In genomic region chr2:27209621-27210401, GRCh38 we compare ENCODE assay signal across 11 cellular contexts. TPM values are rescaled to one million over a fixed set of nuclear protein-coding genes. Genes with fewer than 3 reads are reported as not detected.
DNase-seq lines count a peak whose midpoint lies in the region; ATAC-seq, FAIRE-seq and TF ChIP-seq lines count a peak whose summit lies in the region.
"Had no signal": no experiment of that assay in that cellular context is flagged by ENCODE, and none has a peak within 500 bp of the region (broad histone marks: within the 10 kb centered on the region; RNA-seq: fewer than 3 reads in every experiment).

No MANE protein-coding gene starts in this region.

- no peak overlapping the region for H3K9ac ChIP-seq in mammary epithelial cell (ENCODE audit: insufficient read depth, low read length)
- H3K9ac ChIP-seq: SK-N-SH had no signal

- no peak overlapping the region for H3K4me3 ChIP-seq in mammary epithelial cell (replicated peaks in 1 of 3; ENCODE audit: insufficient read depth in 1 of 3, low read depth in 2 of 3, low read length in 3 of 3)
- H3K4me3 ChIP-seq in uterus = no peak overlapping the region

- TF ChIP-seq CTCF in mammary epithelial cell (conservative IDR thresholded peaks at IDR 0.05 in 1 of 2, IDR thresholded peaks at IDR 0.05 in 1 of 2; ENCODE audit: extremely low read depth in 1 of 2, insufficient read depth in 1 of 2, low read depth in 1 of 2, low read length in 2 of 2) (no peak), natural killer cell (IDR thresholded peaks at IDR 0.05) (no peak), uterus (IDR thresholded peaks at IDR 0.05) (no peak)

- H3K36me3 Mint-ChIP-seq in natural killer cell = no peaks in the 10 kb centered on the region

- dilution Hi-C loops in mammary epithelial cell (cut with HindIII; ENCODE audit: low sequenced_read_pairs) = no loop called here

- no peak overlapping the region for H3K4me2 ChIP-seq in mammary epithelial cell (ENCODE audit: insufficient read depth, low read depth, low read length)
- H3K4me2 ChIP-seq: SK-N-SH had no signal

- intact Hi-C loops in mammary epithelial cell (cut with micrococcal nuclease) (no loop called here), natural killer cell (cut with micrococcal nuclease) (loop anchor here (5.0 kb wide), 3 partner anchors 123 to 277 kb away; partner anchors contain the start of genes GTF3C2, IFT172 and KHK), uterus (cut with DNase I; ENCODE audit: low total_unique reads) (loop anchor here (5.0 kb wide), 1 partner anchor 113 kb away; no protein-coding TSS in a partner anchor)

- H3K27ac ChIP-seq in mammary epithelial cell (ENCODE audit: insufficient read depth, low read depth, low read length) (no peak overlapping the region), uterus (no peak overlapping the region)

- H3K27me3 Mint-ChIP-seq in natural killer cell (ENCODE audit: low read depth in 2 of 2) = no peaks in the 10 kb centered on the region

- no peak for FAIRE-seq in GM19239 (lab: Jason Lieb, UNC)

- peak overlapping the region; percentile 58 to 62 for H3K27ac Mint-ChIP-seq in natural killer cell

- H3K4me3 Mint-ChIP-seq in natural killer cell = peak overlapping the region; percentile 67

- DNase-seq in ELF-1 (ENCODE audit: low read depth, low spot score) (peak; percentile 60), Kasumi-1 (lab: John Stamatoyannopoulos, UW) (peak; percentile 9 to 21), mammary epithelial cell (peak; percentile 50), natural killer cell (no peak), uterus (no peak), GM19239 (ENCODE audit: insufficient read length, low spot score) (no peak)
- DNase-seq in stimulated activated CD8-positive, alpha-beta memory T cell treated with anti-CD3 and anti-CD28 coated beads, Interleukin-4, amount 100 ng/mL, for 48 hours = no peak
- no peak for DNase-seq in stimulated activated CD4-positive, alpha-beta T cell treated with anti-CD3 and anti-CD28 coated beads, Interleukin-2, amount 100 ng/mL, for 48 hours
- DNase-seq: amygdala, NCI-H2081, SK-N-SH had no signal

- no peak overlapping the region for H2AFZ ChIP-seq in mammary epithelial cell (ENCODE audit: low read depth, low read length)

- H3K9me3 ChIP-seq in mammary epithelial cell (replicated peaks; ENCODE audit: insufficient read depth, low read length) (no peaks in the 10 kb centered on the region), uterus (no peaks in the 10 kb centered on the region)
- H3K9me3 ChIP-seq: SK-N-SH had no signal

- in situ Hi-C loops in mammary epithelial cell (cut with MboI; ENCODE audit: low sequenced_read_pairs in 2 of 2) = no loop called here

- no peaks in the 10 kb centered on the region for H4K20me1 ChIP-seq in mammary epithelial cell (ENCODE audit: insufficient read depth, low read length)

- TF ChIP-seq POLR2A in uterus (IDR thresholded peaks at IDR 0.05) = no peak

- H3K9me3 Mint-ChIP-seq in natural killer cell = no peaks in the 10 kb centered on the region

- CTCF ChIA-PET in mammary epithelial cell (lab: Charles Lee; ENCODE audit: low non-redundant PET) = no interaction called here

- 46% methylated on average over 6 of the region's 6 CpGs for WGBS in mammary epithelial cell (ENCODE audit: low coverage, missing lambda C conversion rate)

- TSS peak; percentile 6 for BruUV-seq in mammary epithelial cell (replicated peaks; lab: Mats Ljungman, UMichigan)

- no peak for ATAC-seq in natural killer cell

- H3K79me2 ChIP-seq in mammary epithelial cell (ENCODE audit: insufficient read depth, low read length) = peaks cover 23% of the 10 kb centered on the region

- peaks cover 28% of the 10 kb centered on the region for H3K4me1 ChIP-seq in mammary epithelial cell (ENCODE audit: insufficient read depth, low read length)
- peaks cover 0 to 11% of the 10 kb centered on the region in 2 donors for H3K4me1 ChIP-seq in uterus

- H3K36me3 ChIP-seq in mammary epithelial cell (ENCODE audit: insufficient read depth, low read length) (peaks cover 5% of the 10 kb centered on the region), uterus (no peaks in the 10 kb centered on the region)

- H3K4me1 Mint-ChIP-seq in natural killer cell = peaks cover 20 to 29% of the 10 kb centered on the region in 2 donors

- H3K27me3 ChIP-seq in mammary epithelial cell (ENCODE audit: insufficient read depth, low read length) (no peaks in the 10 kb centered on the region), uterus (no peaks in the 10 kb centered on the region)

RNA-seq across cellular contexts. Expression of gene ATRAID, which starts 2.0 kb away (rescaled TPM):
- total RNA-seq in mammary epithelial cell = 100 to 1,000 TPM in 1 of 2 donors, 10 to 100 TPM in 1; 76.5 to 127 TPM
- polyA plus RNA-seq in mammary epithelial cell = 157 TPM
- 30.6 TPM for polyA minus RNA-seq in mammary epithelial cell
- 10 to 100 TPM; 65.5 to 76.6 (median 76.5) TPM for total RNA-seq in natural killer cell
- 100 to 1,000 TPM; 105 to 235 (median 144) TPM for total RNA-seq in uterus

RNA-seq across cellular contexts. Expression of gene SLC5A6, which starts 2.3 kb away (rescaled TPM):
- 10 to 100 TPM; 19.7 to 22.8 TPM for total RNA-seq in mammary epithelial cell
- polyA plus RNA-seq in mammary epithelial cell = 40.9 TPM
- 60.6 TPM for polyA minus RNA-seq in mammary epithelial cell
- 100 to 1,000 TPM in 1 of 3 donors, 10 to 100 TPM in 2; 86.2 to 102 (median 93.7) TPM for total RNA-seq in natural killer cell
- total RNA-seq in uterus = 10 to 100 TPM; 20.5 to 69.7 (median 60.5) TPM

RNA-seq across cellular contexts. Expression of gene CAD, which starts 7.4 kb away (rescaled TPM):
- 10 to 100 TPM; 51.7 to 68.9 TPM for total RNA-seq in mammary epithelial cell
- 39.9 TPM for polyA plus RNA-seq in mammary epithelial cell
- polyA minus RNA-seq in mammary epithelial cell = 240 TPM
- total RNA-seq in natural killer cell = 10 to 100 TPM; 21.8 to 26.6 (median 24.0) TPM
- 10 to 100 TPM in 3 of 4 donors, 1 to 10 TPM in 1; 5.9 to 47.2 (median 31.3) TPM for total RNA-seq in uterus

RNA-seq across cellular contexts. Expression of gene SLC30A3, which starts 53.0 kb away (rescaled TPM):
- under 1 TPM; 0.17 to 0.24 TPM for total RNA-seq in mammary epithelial cell
- polyA plus RNA-seq in mammary epithelial cell = 0.09 TPM
- polyA minus RNA-seq in mammary epithelial cell = not detected
- total RNA-seq in natural killer cell = not detected
- total RNA-seq in uterus = 1 to 10 TPM in 1 of 4 donors, under 1 TPM in 2, not detected in 1; 0.35 to 2.1 (median 0.88) TPM

Comparison
In these comparisons a context has a peak if more than half of its experiments do, and no peak if none do; other contexts are left out.
1. DNase-seq: peak in ELF-1 (single experiment), Kasumi-1 (2 of 2) and mammary epithelial cell (single experiment); none in natural killer cell (single experiment), uterus (0 of 2), stimulated activated CD8-positive, alpha-beta memory T cell treated with anti-CD3 and anti-CD28 coated beads, Interleukin-4, amount 100 ng/mL, for 48 hours (single experiment), stimulated activated CD4-positive, alpha-beta T cell treated with anti-CD3 and anti-CD28 coated beads, Interleukin-2, amount 100 ng/mL, for 48 hours (0 of 2) and GM19239 (single experiment).